Comparison of ENCODE assay signal across 11 cellular contexts in genomic region chr7:134905375-134905774, GRCh38.
A peak's percentile ranks its signal among the peaks of the same experiment; 100 is the strongest.
DNase-seq lines count a peak whose midpoint lies in the region; ATAC-seq and TF ChIP-seq lines count a peak whose summit lies in the region.
"Had no signal": no experiment of that assay in that cellular context is flagged by ENCODE, and none has a peak within 500 bp of the region (broad histone marks: within the 10 kb centered on the region; RNA-seq: fewer than 3 reads in every experiment).

No MANE protein-coding gene starts in this region.

- no peaks in the 10 kb centered on the region for H3K9me3 ChIP-seq in left ventricle myocardium inferior (replicated peaks)
- no peaks in the 10 kb centered on the region for H3K9me3 ChIP-seq in skeletal muscle tissue (ENCODE audit: control insufficient read depth in 3 of 3, low read length in 3 of 3)

- no peaks in the 10 kb centered on the region for H3K27me3 Mint-ChIP-seq in activated CD8-positive, alpha-beta memory T cell treated with anti-CD3 and anti-CD28 coated beads, Interleukin-2, amount 10 ng/mL, durations not matched to agents 7 days and 5 days
- H3K27me3 Mint-ChIP-seq: activated CD8-positive, alpha-beta T cell treated with anti-CD3 and anti-CD28 coated beads for 36 hours had no signal

- H3K4me3 Mint-ChIP-seq in activated CD8-positive, alpha-beta memory T cell treated with anti-CD3 and anti-CD28 coated beads, Interleukin-2, amount 10 ng/mL, durations not matched to agents 7 days and 5 days, result no peak overlapping the region
- H3K4me3 Mint-ChIP-seq: activated CD8-positive, alpha-beta T cell treated with anti-CD3 and anti-CD28 coated beads for 36 hours; neural progenitor cell had no signal

- in situ Hi-C loops in astrocyte of the cerebellum (cut with HindIII; ENCODE audit: low sequenced_read_pairs), result no loop called here

- H3K4me1 Mint-ChIP-seq in activated CD8-positive, alpha-beta memory T cell treated with anti-CD3 and anti-CD28 coated beads, Interleukin-2, amount 10 ng/mL, durations not matched to agents 7 days and 5 days, result peaks cover 9% of the 10 kb centered on the region

- H3K4me3 ChIP-seq in astrocyte of the cerebellum (ENCODE audit: low read depth, low read length) (no peak overlapping the region), left ventricle myocardium inferior (no peak overlapping the region), skeletal muscle tissue (ENCODE audit: low read length in 3 of 3) (peak overlapping the region in 1 of 3 donors; percentile 34)
- H3K4me3 ChIP-seq: neural progenitor cell had no signal

- TF ChIP-seq CTCF in astrocyte of the cerebellum (IDR thresholded peaks at IDR 0.05; ENCODE audit: low read depth, low read length, missing control alignments) (peak; percentile 41), left ventricle myocardium inferior (IDR thresholded peaks at IDR 0.05; ENCODE audit: borderline replicate concordance) (no peak)

- intact Hi-C loops in left ventricle myocardium inferior (cut with micrococcal nuclease), result no loop called here

- peak overlapping the region; percentile 57 for H3K27ac ChIP-seq in left ventricle myocardium inferior (replicated peaks)
- peak overlapping the region; percentile 20 for H3K27ac ChIP-seq in skeletal muscle tissue (ENCODE audit: low read depth, low read length)
- H3K27ac ChIP-seq: neural progenitor cell had no signal

- H3K27ac Mint-ChIP-seq in activated CD8-positive, alpha-beta memory T cell treated with anti-CD3 and anti-CD28 coated beads, Interleukin-2, amount 10 ng/mL, durations not matched to agents 7 days and 5 days, result no peak overlapping the region
- H3K27ac Mint-ChIP-seq: activated CD8-positive, alpha-beta T cell treated with anti-CD3 and anti-CD28 coated beads for 36 hours; neural progenitor cell had no signal

- peak; percentile 85 for DNase-seq in EH (ENCODE audit: low read depth)
- DNase-seq in astrocyte of the cerebellum (ENCODE audit: low read depth), result peak; percentile 80
- DNase-seq in left ventricle myocardium inferior, result peak; percentile 31
- DNase-seq in activated CD8-positive, alpha-beta memory T cell treated with anti-CD3 and anti-CD28 coated beads, Interleukin-2, amount 10 ng/mL, durations not matched to agents 7 days and 5 days, result no peak
- no peak for DNase-seq in foreskin melanocyte
- DNase-seq: activated CD8-positive, alpha-beta T cell treated with anti-CD3 and anti-CD28 coated beads for 36 hours; stimulated activated CD8-positive, alpha-beta memory T cell treated with anti-CD3 and anti-CD28 coated beads, Interleukin-4, amount 100 ng/mL, for 48 hours had no signal

- CTCF ChIA-PET in activated CD8-positive, alpha-beta memory T cell treated with anti-CD3 and anti-CD28 coated beads, Interleukin-2, amount 10 ng/mL, durations not matched to agents 7 days and 5 days (lab: Charles Lee), result no interaction called here

- ATAC-seq in HG03196 (IDR thresholded peaks at IDR 0.05; ENCODE audit: unreplicated experiment) (no peak), GM21381 (IDR thresholded peaks at IDR 0.05; ENCODE audit: unreplicated experiment) (no peak)
- ATAC-seq in activated CD8-positive, alpha-beta memory T cell treated with anti-CD3 and anti-CD28 coated beads, Interleukin-2, amount 10 ng/mL, durations not matched to agents 7 days and 5 days, result no peak
- ATAC-seq: activated CD8-positive, alpha-beta T cell treated with anti-CD3 and anti-CD28 coated beads for 36 hours had no signal

- no peaks in the 10 kb centered on the region for H3K36me3 Mint-ChIP-seq in activated CD8-positive, alpha-beta memory T cell treated with anti-CD3 and anti-CD28 coated beads, Interleukin-2, amount 10 ng/mL, durations not matched to agents 7 days and 5 days

- no peaks in the 10 kb centered on the region for H3K9me3 Mint-ChIP-seq in activated CD8-positive, alpha-beta memory T cell treated with anti-CD3 and anti-CD28 coated beads, Interleukin-2, amount 10 ng/mL, durations not matched to agents 7 days and 5 days (ENCODE audit: low read depth)
- H3K9me3 Mint-ChIP-seq: activated CD8-positive, alpha-beta T cell treated with anti-CD3 and anti-CD28 coated beads for 36 hours; neural progenitor cell had no signal

- H3K27me3 ChIP-seq in left ventricle myocardium inferior (ENCODE audit: low read depth) (no peaks in the 10 kb centered on the region), skeletal muscle tissue (ENCODE audit: control insufficient read depth in 3 of 3, insufficient read depth in 3 of 3, low read length in 3 of 3) (no peaks in the 10 kb centered on the region)
- H3K27me3 ChIP-seq: neural progenitor cell had no signal

- H3K4me1 ChIP-seq in left ventricle myocardium inferior (peaks cover 95% of the 10 kb centered on the region), skeletal muscle tissue (ENCODE audit: control insufficient read depth in 3 of 3, insufficient read depth in 3 of 3, low read length in 3 of 3) (peaks cover 0 to 18% (median 0%) of the 10 kb centered on the region in 3 donors)

- no peak overlapping the region for H3K9ac ChIP-seq in skeletal muscle tissue (ENCODE audit: low read depth in 1 of 3, low read length in 3 of 3)
- H3K9ac ChIP-seq: neural progenitor cell had no signal

- H3K36me3 ChIP-seq in left ventricle myocardium inferior, result no peaks in the 10 kb centered on the region
- H3K36me3 ChIP-seq in skeletal muscle tissue (ENCODE audit: control insufficient read depth in 3 of 3, insufficient read depth in 3 of 3, low read length in 3 of 3), result no peaks in the 10 kb centered on the region
- H3K36me3 ChIP-seq: neural progenitor cell had no signal

Comparison
In these comparisons a context has a peak if more than half of its experiments do, and no peak if none do; other contexts are left out.
1. DNase-seq: peak in EH (single experiment), astrocyte of the cerebellum (single experiment) and left ventricle myocardium inferior (single experiment); none in activated CD8-positive, alpha-beta memory T cell treated with anti-CD3 and anti-CD28 coated beads, Interleukin-2, amount 10 ng/mL, durations not matched to agents 7 days and 5 days (single experiment) and foreskin melanocyte (single experiment).